ENCODE assay signal across 29 cellular contexts in genomic region chr14:50978521-50978871, GRCh38. TPM values are rescaled to one million over a fixed set of nuclear protein-coding genes. Genes with fewer than 3 reads are reported as not detected.
DNase-seq lines count a peak whose midpoint lies in the region; ATAC-seq, FAIRE-seq and TF ChIP-seq lines count a peak whose summit lies in the region.
"Had no signal": no experiment of that assay in that cellular context is flagged by ENCODE, and none has a peak within 500 bp of the region (broad histone marks: within the 10 kb centered on the region; RNA-seq: fewer than 3 reads in every experiment).

No MANE protein-coding gene starts in this region.

- no peaks in the 10 kb centered on the region for H3K79me1 ChIP-seq in neuronal stem cell (ENCODE audit: low read depth, low read length)

- no peak overlapping the region for H3K4me2 ChIP-seq in neuronal stem cell (ENCODE audit: insufficient read depth, low read length, poor library complexity, severe bottlenecking)
- H3K4me2 ChIP-seq: PC-9 had no signal

- FAIRE-seq in urothelium cell line (lab: Jason Lieb, UNC) = no peak
- FAIRE-seq: A204.1, bronchial epithelial cell, pancreas had no signal

- no peak overlapping the region for H4K91ac ChIP-seq in neuronal stem cell (ENCODE audit: low read depth, low read length, poor library complexity)

- no peak overlapping the region for H3K14ac ChIP-seq in neuronal stem cell (ENCODE audit: low read length)

- no peak overlapping the region for H2AK5ac ChIP-seq in neuronal stem cell (ENCODE audit: low read depth, low read length)

- no peaks in the 10 kb centered on the region for H3K36me3 Mint-ChIP-seq in progenitor cell of endocrine pancreas (ENCODE audit: insufficient read depth)
- no peaks in the 10 kb centered on the region for H3K36me3 Mint-ChIP-seq in activated T-helper 1 cell treated with anti-CD3 and anti-CD28 coated beads, Interleukin-12 subunit alpha, Interleukin-12 subunit beta, Interleukin-2, Interleukin-4 antibody, amounts not matched to agents 30 ng/mL and 10 ng/mL and 1 ng/mL, durations not matched to agents 14 hours and 24 hours and 36 hours (ENCODE audit: low read depth)
- H3K36me3 Mint-ChIP-seq: activated naive CD4-positive, alpha-beta T cell treated with anti-CD3 and anti-CD28 coated beads, Interleukin-2, amount 50 U/mL, for 72 hours; CD4-positive, alpha-beta memory T cell had no signal

- intact Hi-C loops in activated T-helper 1 cell treated with anti-CD3 and anti-CD28 coated beads, Interleukin-12 subunit alpha, Interleukin-12 subunit beta, Interleukin-2, Interleukin-4 antibody, amounts not matched to agents 30 ng/mL and 10 ng/mL and 1 ng/mL, durations not matched to agents 14 hours and 24 hours and 36 hours (cut with micrococcal nuclease) = no loop called here

- H3K36me3 ChIP-seq in H7 (replicated peaks; ENCODE audit: control insufficient read depth, insufficient read depth, low read length) (no peaks in the 10 kb centered on the region), neuronal stem cell (replicated peaks in 1 of 2; ENCODE audit: control insufficient read depth in 2 of 2, insufficient read depth in 2 of 2, low read length in 2 of 2) (no peaks in the 10 kb centered on the region)
- H3K36me3 ChIP-seq: gastroesophageal sphincter, pancreas, right atrium auricular region, thoracic aorta had no signal

- no peak overlapping the region for H3K27ac ChIP-seq in neuronal stem cell (replicated peaks; ENCODE audit: low read length)
- H3K27ac ChIP-seq: gastroesophageal sphincter, pancreas, PC-9, right atrium auricular region, thoracic aorta, VCaP had no signal

- peak overlapping the region; percentile 44 for H3K18ac ChIP-seq in neuronal stem cell (ENCODE audit: low read length)

- no peak overlapping the region for H3K23ac ChIP-seq in neuronal stem cell (ENCODE audit: low read depth, low read length, poor library complexity)

- H3K4me3 Mint-ChIP-seq in progenitor cell of endocrine pancreas (ENCODE audit: low read depth) = no peak overlapping the region
- no peak overlapping the region for H3K4me3 Mint-ChIP-seq in activated T-helper 1 cell treated with anti-CD3 and anti-CD28 coated beads, Interleukin-12 subunit alpha, Interleukin-12 subunit beta, Interleukin-2, Interleukin-4 antibody, amounts not matched to agents 30 ng/mL and 10 ng/mL and 1 ng/mL, durations not matched to agents 14 hours and 24 hours and 36 hours
- H3K4me3 Mint-ChIP-seq: CD4-positive, alpha-beta memory T cell; stimulated activated naive CD8-positive, alpha-beta T cell treated with anti-CD3 and anti-CD28 coated beads, Interleukin-15, amount 100 ng/mL, for 72 hours had no signal

- no peak overlapping the region for H2BK15ac ChIP-seq in neuronal stem cell (ENCODE audit: low read length)

- H2AFZ ChIP-seq in neuronal stem cell (ENCODE audit: low read length) = no peak overlapping the region
- H2AFZ ChIP-seq: PC-9 had no signal

- WGBS in neuronal stem cell (ENCODE audit: extremely low coverage in 2 of 2, insufficient read length in 2 of 2, insufficient replicate concordance in 1 of 2), 2 donors = no CpG with 5 or more reads among the region's 4 CpGs

- H3K9me3 ChIP-seq in neuronal stem cell (replicated peaks in 1 of 2; ENCODE audit: control insufficient read depth in 2 of 2, insufficient read depth in 1 of 2, low read depth in 1 of 2, low read length in 2 of 2) = no peaks in the 10 kb centered on the region
- H3K9me3 ChIP-seq: gastroesophageal sphincter, pancreas, right atrium auricular region, thoracic aorta had no signal

- no peak overlapping the region for H2BK12ac ChIP-seq in neuronal stem cell (ENCODE audit: low read length)

- no peak overlapping the region for H3K27ac Mint-ChIP-seq in progenitor cell of endocrine pancreas
- no peak overlapping the region for H3K27ac Mint-ChIP-seq in activated T-helper 1 cell treated with anti-CD3 and anti-CD28 coated beads, Interleukin-12 subunit alpha, Interleukin-12 subunit beta, Interleukin-2, Interleukin-4 antibody, amounts not matched to agents 30 ng/mL and 10 ng/mL and 1 ng/mL, durations not matched to agents 14 hours and 24 hours and 36 hours
- H3K27ac Mint-ChIP-seq: activated naive CD4-positive, alpha-beta T cell treated with anti-CD3 and anti-CD28 coated beads, Interleukin-2, amount 50 U/mL, for 72 hours; CD4-positive, alpha-beta memory T cell; stimulated activated naive CD8-positive, alpha-beta T cell treated with anti-CD3 and anti-CD28 coated beads, Interleukin-15, amount 100 ng/mL, for 72 hours had no signal

- no peaks in the 10 kb centered on the region for H3K27me3 ChIP-seq in H7 (ENCODE audit: control insufficient read depth, insufficient read depth, low read length)
- no peaks in the 10 kb centered on the region for H3K27me3 ChIP-seq in neuronal stem cell (ENCODE audit: control insufficient read depth in 3 of 3, insufficient read depth in 3 of 3, low read depth in 1 of 3, low read length in 3 of 3)
- H3K27me3 ChIP-seq: gastroesophageal sphincter, pancreas, right atrium auricular region had no signal

- H2BK5ac ChIP-seq in neuronal stem cell (ENCODE audit: low read length) = no peak overlapping the region

- no peak overlapping the region for H3K4ac ChIP-seq in neuronal stem cell (ENCODE audit: low read length)

- H2BK120ac ChIP-seq in neuronal stem cell (ENCODE audit: low read depth, low read length) = no peak overlapping the region

- no peak for TF ChIP-seq POLR2A in GM18505 (IDR thresholded peaks at IDR 0.05; ENCODE audit: borderline replicate concordance, extremely low read depth, insufficient read depth, insufficient read length)

- no peak for TF ChIP-seq CTCF in progenitor cell of endocrine pancreas (IDR thresholded peaks at IDR 0.05; ENCODE audit: unreplicated experiment)

- H3K4me3 ChIP-seq in H7 (ENCODE audit: insufficient read depth, low read depth, low read length) (no peak overlapping the region), neuronal stem cell (ENCODE audit: low read length in 2 of 2) (no peak overlapping the region)
- H3K4me3 ChIP-seq: gastroesophageal sphincter, pancreas, PC-9, right atrium auricular region, thoracic aorta had no signal

- ATAC-seq in GM18505 (IDR thresholded peaks at IDR 0.05; ENCODE audit: unreplicated experiment) (peak; percentile 11), SK-N-SH treated with all-trans-retinoic acid at 6 μM for 48 hours (peak; percentile 49; the same call in 2 of the 3 replicates)
- ATAC-seq: activated naive CD4-positive, alpha-beta T cell treated with anti-CD3 and anti-CD28 coated beads, Interleukin-2, amount 50 U/mL, for 72 hours; gastroesophageal sphincter; pancreas; stimulated activated naive CD8-positive, alpha-beta T cell treated with anti-CD3 and anti-CD28 coated beads, Interleukin-15, amount 100 ng/mL, for 72 hours had no signal

- peaks cover 3% of the 10 kb centered on the region for H3K4me1 Mint-ChIP-seq in progenitor cell of endocrine pancreas (ENCODE audit: low read depth)
- H3K4me1 Mint-ChIP-seq in activated T-helper 1 cell treated with anti-CD3 and anti-CD28 coated beads, Interleukin-12 subunit alpha, Interleukin-12 subunit beta, Interleukin-2, Interleukin-4 antibody, amounts not matched to agents 30 ng/mL and 10 ng/mL and 1 ng/mL, durations not matched to agents 14 hours and 24 hours and 36 hours (ENCODE audit: low read depth) = no peaks in the 10 kb centered on the region
- H3K4me1 Mint-ChIP-seq: CD4-positive, alpha-beta memory T cell; stimulated activated naive CD8-positive, alpha-beta T cell treated with anti-CD3 and anti-CD28 coated beads, Interleukin-15, amount 100 ng/mL, for 72 hours had no signal

- H3K9ac ChIP-seq in neuronal stem cell (ENCODE audit: low read depth, low read length, poor library complexity) = no peak overlapping the region

- peak; percentile 13 for DNase-seq in H7
- no peak for DNase-seq in neuronal stem cell (ENCODE audit: low spot score)
- no peak for DNase-seq in progenitor cell of endocrine pancreas (ENCODE audit: low spot score, unreplicated experiment)
- DNase-seq in urothelium cell line (ENCODE audit: low spot score) = no peak
- DNase-seq in putamen (ENCODE audit: low spot score) = no peak
- DNase-seq in activated T-helper 1 cell treated with anti-CD3 and anti-CD28 coated beads, Interleukin-12 subunit alpha, Interleukin-12 subunit beta, Interleukin-2, Interleukin-4 antibody, amounts not matched to agents 30 ng/mL and 10 ng/mL and 1 ng/mL, durations not matched to agents 14 hours and 24 hours and 36 hours (ENCODE audit: low spot score) = no peak
- DNase-seq: activated CD4-positive, alpha-beta T cell treated with anti-CD3 and anti-CD28 coated beads for 4 hours; activated CD8-positive, alpha-beta memory T cell treated with anti-CD3 and anti-CD28 coated beads for 24 hours; activated T-cell treated with anti-CD3 and anti-CD28 coated beads for 4 hours; AML-193; CD4-positive, alpha-beta memory T cell; NCI-H2029; NCI-H524; pancreas; PC-9; SHP77 treated with DMSO at 0.1 percent for 48 hours; stimulated activated CD4-positive, alpha-beta T cell treated with anti-CD3 and anti-CD28 coated beads, Interleukin-1b, Interleukin-23, amount 100 ng/mL, for 48 hours; stimulated activated naive CD8-positive, alpha-beta T cell treated with anti-CD3 and anti-CD28 coated beads, Interleukin-15, amount 100 ng/mL, for 72 hours; T1000 had no signal

- no peaks in the 10 kb centered on the region for H3K9me3 Mint-ChIP-seq in progenitor cell of endocrine pancreas (ENCODE audit: low read depth)
- no peaks in the 10 kb centered on the region for H3K9me3 Mint-ChIP-seq in activated T-helper 1 cell treated with anti-CD3 and anti-CD28 coated beads, Interleukin-12 subunit alpha, Interleukin-12 subunit beta, Interleukin-2, Interleukin-4 antibody, amounts not matched to agents 30 ng/mL and 10 ng/mL and 1 ng/mL, durations not matched to agents 14 hours and 24 hours and 36 hours
- H3K9me3 Mint-ChIP-seq: activated naive CD4-positive, alpha-beta T cell treated with anti-CD3 and anti-CD28 coated beads, Interleukin-2, amount 50 U/mL, for 72 hours; CD4-positive, alpha-beta memory T cell; stimulated activated naive CD8-positive, alpha-beta T cell treated with anti-CD3 and anti-CD28 coated beads, Interleukin-15, amount 100 ng/mL, for 72 hours had no signal

- no peaks in the 10 kb centered on the region for H3K4me1 ChIP-seq in neuronal stem cell (ENCODE audit: control insufficient read depth in 2 of 2, insufficient read depth in 1 of 2, low read depth in 1 of 2, low read length in 2 of 2)
- H3K4me1 ChIP-seq: gastroesophageal sphincter, pancreas, right atrium auricular region had no signal

- peaks cover 28% of the 10 kb centered on the region for H3K27me3 Mint-ChIP-seq in progenitor cell of endocrine pancreas
- peaks cover 3% of the 10 kb centered on the region for H3K27me3 Mint-ChIP-seq in activated T-helper 1 cell treated with anti-CD3 and anti-CD28 coated beads, Interleukin-12 subunit alpha, Interleukin-12 subunit beta, Interleukin-2, Interleukin-4 antibody, amounts not matched to agents 30 ng/mL and 10 ng/mL and 1 ng/mL, durations not matched to agents 14 hours and 24 hours and 36 hours (ENCODE audit: insufficient read depth)
- H3K27me3 Mint-ChIP-seq: stimulated activated naive CD8-positive, alpha-beta T cell treated with anti-CD3 and anti-CD28 coated beads, Interleukin-15, amount 100 ng/mL, for 72 hours had no signal

- H4K8ac ChIP-seq in neuronal stem cell (ENCODE audit: low read depth, low read length) = no peak overlapping the region

RNA-seq across cellular contexts. Expression of gene PYGL, which starts 34.2 kb away (rescaled TPM):
- total RNA-seq in H7 (2014; rRNA removed; shearing (Covaris generic)) = 71.4 and 103 TPM in 2 replicates
- polyA plus RNA-seq in neuronal stem cell (2013, experiment 1 of 2) = 29.2 TPM
- 29.4 TPM for polyA plus RNA-seq in neuronal stem cell (2013, experiment 2 of 2)
- total RNA-seq in progenitor cell of endocrine pancreas = 12.0 and 15.3 TPM in 2 replicates
- total RNA-seq in activated T-helper 1 cell treated with anti-CD3 and anti-CD28 coated beads, Interleukin-12 subunit alpha, Interleukin-12 subunit beta, Interleukin-2, Interleukin-4 antibody, amounts not matched to agents 30 ng/mL and 10 ng/mL and 1 ng/mL, durations not matched to agents 14 hours and 24 hours and 36 hours = 0.13 and 0.17 TPM in 2 replicates
- polyA plus RNA-seq: CD4-positive, alpha-beta memory T cell; neural cell had no signal

Comparison
In these comparisons a context has a peak if more than half of its experiments do, and no peak if none do; other contexts are left out.
1. RNA of gene PYGL, which starts 34.2 kb away (total RNA-seq): 71.4 to 103 TPM in H7 and 12.0 to 15.3 TPM in progenitor cell of endocrine pancreas; 0.13 to 0.17 TPM in activated T-helper 1 cell treated with anti-CD3 and anti-CD28 coated beads, Interleukin-12 subunit alpha, Interleukin-12 subunit beta, Interleukin-2, Interleukin-4 antibody, amounts not matched to agents 30 ng/mL and 10 ng/mL and 1 ng/mL, durations not matched to agents 14 hours and 24 hours and 36 hours; every median in the first group is over 10 times any median in the second.